10 cellular contexts compared by ENCODE assay signal in the genomic region with DNA sequence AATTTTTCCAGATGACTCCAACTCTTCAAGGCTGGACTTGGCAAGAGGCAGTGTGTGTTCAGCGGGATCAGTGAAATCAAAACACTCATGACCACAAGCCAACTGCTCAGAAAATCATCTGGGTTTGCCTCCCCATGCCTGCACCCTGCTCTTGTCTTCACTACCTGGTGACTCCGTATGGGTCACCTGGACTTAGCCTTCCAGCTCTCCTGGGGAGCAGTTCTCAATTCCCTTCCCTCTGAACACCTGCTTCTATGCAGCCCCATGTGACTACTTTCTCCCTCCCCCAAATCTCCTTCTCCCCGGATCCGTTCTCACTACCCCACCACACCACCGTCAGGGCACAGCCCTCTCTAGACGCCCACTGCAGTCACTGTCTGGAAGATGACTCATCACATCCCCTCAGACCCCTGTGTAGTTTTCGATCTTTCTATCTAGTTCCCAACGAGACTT.
DNase-seq lines count a peak whose midpoint lies in the region; ATAC-seq, FAIRE-seq and TF ChIP-seq lines count a peak whose summit lies in the region.
"Had no signal": no experiment of that assay in that cellular context is flagged by ENCODE, and none has a peak within 500 bp of the region (broad histone marks: within the 10 kb centered on the region; RNA-seq: fewer than 3 reads in every experiment).

No MANE protein-coding gene starts in this region.

- H3K9me3 ChIP-seq in A549: peaks cover 3% of the 10 kb centered on the region; the same call in 1 of the 3 replicates

- TF ChIP-seq EP300 in A549 (IDR thresholded peaks at IDR 0.05): no peak

- DNase-seq in A549 (ENCODE audit: low read depth in 1 of 2, low spot score in 1 of 2) (no peak), HUDEP-2 (lab: John Stamatoyannopoulos, UW; ENCODE audit: unreplicated experiment in 76 of 76) (no peak)
- DNase-seq in stimulated activated CD4-positive, alpha-beta T cell treated with anti-CD3 and anti-CD28 coated beads, Interleukin-15, amount 100 ng/mL, for 24 hours: no peak
- no peak for DNase-seq in activated CD4-positive, alpha-beta T cell treated with anti-CD3 and anti-CD28 coated beads, Interleukin-2, amount 50 U/mL, for 1 hour
- DNase-seq in stimulated activated CD4-positive, alpha-beta T cell treated with anti-CD3 and anti-CD28 coated beads, Interleukin-4, amount 100 ng/mL, for 24 hours: no peak
- DNase-seq: activated CD4-positive, alpha-beta memory T cell treated with anti-CD3 and anti-CD28 coated beads for 36 hours; NCI-H510A treated with DMSO at 0.1 percent for 48 hours had no signal

- TF ChIP-seq RAD21 in A549 (conservative IDR thresholded peaks at IDR 0.05 in 1 of 2, IDR thresholded peaks at IDR 0.05 in 1 of 2): no peak

- no peak for TF ChIP-seq CTCF in A549 (IDR thresholded peaks at IDR 0.05)
- no peak for TF ChIP-seq CTCF in brain (conservative IDR thresholded peaks at IDR 0.05)

- 88% methylated on average over 8 of the region's 8 CpGs for WGBS in A549 (ENCODE audit: missing lambda C conversion rate)

- CTCF ChIA-PET in A549 (lab: Yijun Ruan, JAX): no interaction called here

- peak overlapping the region in 3 of 5 experiments; percentile 9 to 62 (median 28) for H3K27ac Mint-ChIP-seq in brain
- H3K27ac Mint-ChIP-seq: activated CD4-positive, alpha-beta memory T cell treated with anti-CD3 and anti-CD28 coated beads for 36 hours had no signal

- no peak overlapping the region for H3K4me2 ChIP-seq in A549

- TF ChIP-seq POLR2A in A549 (IDR thresholded peaks at IDR 0.05; ENCODE audit: low read length): no peak

- peaks cover 3% of the 10 kb centered on the region for H3K36me3 Mint-ChIP-seq in brain
- H3K36me3 Mint-ChIP-seq: activated CD4-positive, alpha-beta memory T cell treated with anti-CD3 and anti-CD28 coated beads for 36 hours had no signal

- no peak overlapping the region for H3K4me3 ChIP-seq in A549

- H3K27me3 Mint-ChIP-seq in brain: no peaks in the 10 kb centered on the region
- H3K27me3 Mint-ChIP-seq: activated CD4-positive, alpha-beta memory T cell treated with anti-CD3 and anti-CD28 coated beads for 36 hours had no signal

- no peak for ATAC-seq in A549
- ATAC-seq in GM19351 (IDR thresholded peaks at IDR 0.05; ENCODE audit: unreplicated experiment): peak; percentile 81
- ATAC-seq in HG03196 (IDR thresholded peaks at IDR 0.05; ENCODE audit: unreplicated experiment): peak; percentile 59

- H3K4me3 Mint-ChIP-seq in brain: no peak overlapping the region
- H3K4me3 Mint-ChIP-seq: activated CD4-positive, alpha-beta memory T cell treated with anti-CD3 and anti-CD28 coated beads for 36 hours had no signal

- H3K9me3 Mint-ChIP-seq in brain: peaks cover 5 to 17% (median 9%) of the 10 kb centered on the region in 5 experiments

- H3K4me1 ChIP-seq in A549: no peaks in the 10 kb centered on the region

- FAIRE-seq in A549 (lab: Jason Lieb, UNC): no peak

- no peak overlapping the region for H3K27ac ChIP-seq in A549

- H3K4me1 Mint-ChIP-seq in brain: peaks cover 34% of the 10 kb centered on the region

- POLR2A ChIA-PET in A549 (lab: Yijun Ruan, JAX): no interaction called here

TF ChIP-seq in A549, 52 proteins besides CTCF, POLR2A, EP300 and RAD21:
- TF ChIP-seq FOSL2 (IDR thresholded peaks at IDR 0.05) (no peak), FOSL2 (CRISPR knock-in tag; IDR thresholded peaks at IDR 0.05) (peak; percentile 45; the same call in 1 of the 2 replicates), HOXA7 (CRISPR knock-in tag; IDR thresholded peaks at IDR 0.05) (no peak)
TF ChIP-seq in A549: peak in this region for 1.

Comparison
In these comparisons a context has a peak if more than half of its experiments do, and no peak if none do; other contexts are left out.
1. ATAC-seq: peak in GM19351 (single experiment) and HG03196 (single experiment); none in A549 (0 of 2).